10 cellular contexts compared by ENCODE assay signal in genomic region chr6:26271640-26272090, GRCh38.
A peak's percentile ranks its signal among the peaks of the same experiment; 100 is the strongest.
DNase-seq lines count a peak whose midpoint lies in the region; ATAC-seq, FAIRE-seq and TF ChIP-seq lines count a peak whose summit lies in the region.
"Had no signal": no experiment of that assay in that cellular context is flagged by ENCODE, and none has a peak within 500 bp of the region (broad histone marks: within the 10 kb centered on the region; RNA-seq: fewer than 3 reads in every experiment).

No MANE protein-coding gene starts in this region.

- no peak overlapping the region for H3K4me3 Mint-ChIP-seq in astrocyte (ENCODE audit: unreplicated experiment)
- H3K4me3 Mint-ChIP-seq in activated CD8-positive, alpha-beta T cell treated with anti-CD3 and anti-CD28 coated beads, Interleukin-2, amount 10 ng/mL, durations not matched to agents 7 days and 5 days, result no peak overlapping the region
- H3K4me3 Mint-ChIP-seq: nephron had no signal

- H3K27ac ChIP-seq in astrocyte (ENCODE audit: low read depth, low read length) (peak overlapping the region; percentile 78), thymus (ENCODE audit: low read depth) (peak overlapping the region; percentile 98)

- H3K36me3 Mint-ChIP-seq in activated naive CD4-positive, alpha-beta T cell treated with anti-CD3 and anti-CD28 coated beads, Interleukin-2, amount 50 U/mL, for 72 hours, result peaks cover 8 to 22% of the 10 kb centered on the region in 2 donors
- H3K36me3 Mint-ChIP-seq in astrocyte (ENCODE audit: low read depth, unreplicated experiment), result no peaks in the 10 kb centered on the region
- peaks cover 18% of the 10 kb centered on the region for H3K36me3 Mint-ChIP-seq in activated CD8-positive, alpha-beta T cell treated with anti-CD3 and anti-CD28 coated beads, Interleukin-2, amount 10 ng/mL, durations not matched to agents 7 days and 5 days (ENCODE audit: low read depth)

- FAIRE-seq in astrocyte (lab: Jason Lieb, UNC), result no peak

- H3K9me3 Mint-ChIP-seq in activated naive CD4-positive, alpha-beta T cell treated with anti-CD3 and anti-CD28 coated beads, Interleukin-2, amount 50 U/mL, for 72 hours, result no peaks in the 10 kb centered on the region
- no peaks in the 10 kb centered on the region for H3K9me3 Mint-ChIP-seq in astrocyte (ENCODE audit: unreplicated experiment)
- H3K9me3 Mint-ChIP-seq in activated CD8-positive, alpha-beta T cell treated with anti-CD3 and anti-CD28 coated beads, Interleukin-2, amount 10 ng/mL, durations not matched to agents 7 days and 5 days (ENCODE audit: insufficient read depth), result no peaks in the 10 kb centered on the region
- H3K9me3 Mint-ChIP-seq: activated T-helper 2 cell treated with anti-CD3 and anti-CD28 coated beads, Interferon-gamma antibody, Interleukin-2, Interleukin-4, amounts not matched to agents 10 μg/mL and 5 μg/mL and 100 μg/mL, durations not matched to agents 14 hours and 24 hours and 36 hours; nephron had no signal

- H3K9me3 ChIP-seq in astrocyte (ENCODE audit: insufficient read depth, low read depth, low read length), result no peaks in the 10 kb centered on the region
- H3K9me3 ChIP-seq in thymus (ENCODE audit: control insufficient read depth), result no peaks in the 10 kb centered on the region

- H3K4me2 ChIP-seq in astrocyte (ENCODE audit: low read length), result peak overlapping the region; percentile 90

- TF ChIP-seq CTCF in astrocyte (IDR thresholded peaks at IDR 0.05; ENCODE audit: insufficient read depth, low read depth, low read length), result no peak

- under 1% methylated on average over 11 of the region's 11 CpGs for WGBS in thymus

- H3K4me1 ChIP-seq in astrocyte (ENCODE audit: insufficient read depth, low read length) (peaks cover 26% of the 10 kb centered on the region), thymus (ENCODE audit: control insufficient read depth, insufficient read depth, low read length) (peaks cover 9% of the 10 kb centered on the region)

- DNase-seq in activated naive CD4-positive, alpha-beta T cell treated with anti-CD3 and anti-CD28 coated beads, Interleukin-2, amount 50 U/mL, for 16 hours, result peak; percentile 11
- no peak for DNase-seq in activated naive CD4-positive, alpha-beta T cell treated with anti-CD3 and anti-CD28 coated beads, Interleukin-2, amount 50 U/mL, for 72 hours (ENCODE audit: low spot score in 2 of 2)
- DNase-seq in astrocyte (ENCODE audit: low read depth) (no peak), left colon (no peak)
- no peak for DNase-seq in activated CD8-positive, alpha-beta T cell treated with anti-CD3 and anti-CD28 coated beads, Interleukin-2, amount 10 ng/mL, durations not matched to agents 7 days and 5 days
- no peak for DNase-seq in stimulated activated CD4-positive, alpha-beta T cell treated with anti-CD3 and anti-CD28 coated beads, Interleukin-12 subunit alpha, Interleukin-12 subunit beta, amount 100 ng/mL, for 4 hours

- peaks cover 7% of the 10 kb centered on the region for H3K4me1 Mint-ChIP-seq in astrocyte (ENCODE audit: low read depth, unreplicated experiment)
- H3K4me1 Mint-ChIP-seq in activated CD8-positive, alpha-beta T cell treated with anti-CD3 and anti-CD28 coated beads, Interleukin-2, amount 10 ng/mL, durations not matched to agents 7 days and 5 days (ENCODE audit: low read depth), result peaks cover 44% of the 10 kb centered on the region

- H3K27ac Mint-ChIP-seq in activated naive CD4-positive, alpha-beta T cell treated with anti-CD3 and anti-CD28 coated beads, Interleukin-2, amount 50 U/mL, for 72 hours, result no peak overlapping the region
- H3K27ac Mint-ChIP-seq in astrocyte (ENCODE audit: unreplicated experiment), result peak overlapping the region; percentile 86
- no peak overlapping the region for H3K27ac Mint-ChIP-seq in activated CD8-positive, alpha-beta T cell treated with anti-CD3 and anti-CD28 coated beads, Interleukin-2, amount 10 ng/mL, durations not matched to agents 7 days and 5 days
- H3K27ac Mint-ChIP-seq: activated T-helper 2 cell treated with anti-CD3 and anti-CD28 coated beads, Interferon-gamma antibody, Interleukin-2, Interleukin-4, amounts not matched to agents 10 μg/mL and 5 μg/mL and 100 μg/mL, durations not matched to agents 14 hours and 24 hours and 36 hours; nephron had no signal

- no peaks in the 10 kb centered on the region for H3K27me3 ChIP-seq in astrocyte (ENCODE audit: insufficient read depth, low read length)
- no peaks in the 10 kb centered on the region for H3K27me3 ChIP-seq in thymus (ENCODE audit: control insufficient read depth, insufficient read depth)

- H3K79me2 ChIP-seq in astrocyte (ENCODE audit: insufficient read depth, low read length), result no peaks in the 10 kb centered on the region

- H3K36me3 ChIP-seq in astrocyte (ENCODE audit: insufficient read depth, low read length) (no peaks in the 10 kb centered on the region), thymus (ENCODE audit: control insufficient read depth, insufficient read depth) (no peaks in the 10 kb centered on the region)

- intact Hi-C loops in left colon (cut with DNase I, micrococcal nuclease), result no loop called here

- ATAC-seq in activated naive CD4-positive, alpha-beta T cell treated with anti-CD3 and anti-CD28 coated beads, Interleukin-2, amount 50 U/mL, for 72 hours, result no peak
- ATAC-seq in left colon (peak; percentile 29), HG03354 (IDR thresholded peaks at IDR 0.05; ENCODE audit: poor library complexity, severe bottlenecking, unreplicated experiment) (no peak)
- no peak for ATAC-seq in activated CD8-positive, alpha-beta T cell treated with anti-CD3 and anti-CD28 coated beads, Interleukin-2, amount 10 ng/mL, durations not matched to agents 7 days and 5 days

- H3K9ac ChIP-seq in astrocyte (ENCODE audit: low read length), result peak overlapping the region; percentile 88

- H4K20me1 ChIP-seq in astrocyte (ENCODE audit: insufficient read depth, low read length), result no peaks in the 10 kb centered on the region

- CTCF ChIA-PET in activated CD8-positive, alpha-beta T cell treated with anti-CD3 and anti-CD28 coated beads, Interleukin-2, amount 10 ng/mL, durations not matched to agents 7 days and 5 days (lab: Charles Lee), result interaction anchor here (1.2 to 6.4 kb wide), 6 partner anchors 13 to 855 kb away, joined by 3 to 38 read pairs (median 4); a partner anchor contains a TSS

- H3K4me3 ChIP-seq in astrocyte (ENCODE audit: insufficient read depth, low read depth, low read length), result peak overlapping the region; percentile 73
- peak overlapping the region; percentile 83 for H3K4me3 ChIP-seq in thymus (ENCODE audit: low read length)

- H3K27me3 Mint-ChIP-seq in astrocyte (ENCODE audit: low read depth, unreplicated experiment), result no peaks in the 10 kb centered on the region
- H3K27me3 Mint-ChIP-seq in activated CD8-positive, alpha-beta T cell treated with anti-CD3 and anti-CD28 coated beads, Interleukin-2, amount 10 ng/mL, durations not matched to agents 7 days and 5 days (ENCODE audit: low read depth), result no peaks in the 10 kb centered on the region

- peak overlapping the region; percentile 86 for H2AFZ ChIP-seq in astrocyte (ENCODE audit: low read depth, low read length)

- POLR2A ChIA-PET in activated CD8-positive, alpha-beta T cell treated with anti-CD3 and anti-CD28 coated beads, Interleukin-2, amount 10 ng/mL, durations not matched to agents 7 days and 5 days (lab: Charles Lee), result interaction anchor here (0.7 to 12.3 kb wide), 54 partner anchors 8 to 1621 kb away, joined by 3 to 548 read pairs (median 20); partner anchors contain the start of gene HMGN4
